In the genomic region with DNA sequence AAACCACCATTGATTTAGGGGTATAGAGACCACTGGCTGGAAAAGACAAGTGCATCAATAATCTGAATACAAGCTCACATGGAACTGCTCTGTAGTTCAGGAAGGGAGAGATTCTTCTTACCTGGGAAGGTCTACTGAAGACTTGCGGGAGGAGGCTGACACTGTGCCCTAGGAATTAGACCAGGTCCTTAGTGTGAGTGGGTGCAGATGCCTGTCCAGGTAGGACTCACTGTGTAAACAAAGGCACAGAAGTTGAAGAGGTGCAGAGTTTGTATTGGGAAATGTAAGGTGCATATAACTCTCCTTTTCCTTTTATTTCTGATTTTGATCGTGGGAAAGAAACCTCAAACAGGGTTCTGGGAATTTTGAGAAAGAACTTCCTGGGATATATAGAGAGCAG, we compare ENCODE assay signal across 14 cellular contexts.
A peak's percentile ranks its signal among the peaks of the same experiment; 100 is the strongest.
DNase-seq lines count a peak whose midpoint lies in the region; ATAC-seq and TF ChIP-seq lines count a peak whose summit lies in the region.
"Had no signal": no experiment of that assay in that cellular context is flagged by ENCODE, and none has a peak within 500 bp of the region (broad histone marks: within the 10 kb centered on the region; RNA-seq: fewer than 3 reads in every experiment).

No MANE protein-coding gene starts in this region.

- no peak for DNase-seq in chondrocyte (ENCODE audit: low spot score)
- no peak for DNase-seq in left lung
- peak; percentile 25 for DNase-seq in sigmoid colon
- DNase-seq in upper lobe of right lung: no peak
- no peak for DNase-seq in ecto neural progenitor cell (ENCODE audit: low spot score)
- DNase-seq: Calu3; CD8-positive, alpha-beta T cell; GDM1; HCEC 1CT had no signal

- no peak for TF ChIP-seq CTCF in chondrocyte (IDR thresholded peaks at IDR 0.05)
- no peak for TF ChIP-seq CTCF in left lung (IDR thresholded peaks at IDR 0.05)
- no peak for TF ChIP-seq CTCF in sigmoid colon (IDR thresholded peaks at IDR 0.05)
- TF ChIP-seq CTCF in upper lobe of right lung (IDR thresholded peaks at IDR 0.05): no peak

- H3K4me3 ChIP-seq in left lung (no peak overlapping the region), sigmoid colon (no peak overlapping the region), upper lobe of right lung (no peak overlapping the region)
- H3K4me3 ChIP-seq: BLaER1 treated with 17β-estradiol and CSF1 and Interleukin-3, amounts not matched to agents 10 nM and 100 nM; GM23338 had no signal

- no peak for TF ChIP-seq EP300 in sigmoid colon (IDR thresholded peaks at IDR 0.05)

- peaks cover 59% of the 10 kb centered on the region for H3K4me1 Mint-ChIP-seq in chondrocyte (ENCODE audit: low read depth)
- H3K4me1 Mint-ChIP-seq: B cell had no signal

- peaks cover 60% of the 10 kb centered on the region for H3K36me3 Mint-ChIP-seq in chondrocyte (ENCODE audit: low read depth)
- H3K36me3 Mint-ChIP-seq: CD8-positive, alpha-beta T cell had no signal

- TF ChIP-seq POLR2A in sigmoid colon (IDR thresholded peaks at IDR 0.05): no peak

- intact Hi-C loops in left lung (cut with DNase I) (no loop called here), sigmoid colon (cut with DNase I) (no loop called here), upper lobe of right lung (cut with DNase I) (no loop called here)

- no peaks in the 10 kb centered on the region for H3K9me3 Mint-ChIP-seq in chondrocyte (ENCODE audit: low read depth)
- H3K9me3 Mint-ChIP-seq: CD8-positive, alpha-beta T cell; GM23338 had no signal

- H3K9me3 ChIP-seq in left lung: no peaks in the 10 kb centered on the region
- H3K9me3 ChIP-seq in sigmoid colon: no peaks in the 10 kb centered on the region
- H3K9me3 ChIP-seq in upper lobe of right lung: no peaks in the 10 kb centered on the region
- H3K9me3 ChIP-seq: BLaER1 treated with 17β-estradiol and CSF1 and Interleukin-3, amounts not matched to agents 10 nM and 100 nM had no signal

- no peak overlapping the region for H3K4me3 Mint-ChIP-seq in chondrocyte (ENCODE audit: unreplicated experiment)
- H3K4me3 Mint-ChIP-seq: B cell; CD8-positive, alpha-beta T cell; GM23338 had no signal

- ATAC-seq in left lung: peak; percentile 96
- ATAC-seq in upper lobe of right lung: peak; percentile 80
- ATAC-seq in HG02759 (IDR thresholded peaks at IDR 0.05; ENCODE audit: unreplicated experiment): no peak
- ATAC-seq: CD8-positive, alpha-beta T cell; GM23338 had no signal

- H3K36me3 ChIP-seq in left lung: peaks cover 0 to 21% of the 10 kb centered on the region in 2 donors
- H3K36me3 ChIP-seq in sigmoid colon: peaks cover 0 to 54% (median 38%) of the 10 kb centered on the region in 4 donors
- H3K36me3 ChIP-seq in upper lobe of right lung: peaks cover 10% of the 10 kb centered on the region
- H3K36me3 ChIP-seq: BLaER1 treated with 17β-estradiol and CSF1 and Interleukin-3, amounts not matched to agents 10 nM and 100 nM had no signal

- H3K27me3 ChIP-seq in left lung (no peaks in the 10 kb centered on the region), sigmoid colon (no peaks in the 10 kb centered on the region), upper lobe of right lung (no peaks in the 10 kb centered on the region)
- H3K27me3 ChIP-seq: BLaER1 treated with 17β-estradiol and CSF1 and Interleukin-3, amounts not matched to agents 10 nM and 100 nM had no signal

- H3K27me3 Mint-ChIP-seq in chondrocyte (ENCODE audit: low read depth): no peaks in the 10 kb centered on the region

- H3K4me1 ChIP-seq in left lung (no peaks in the 10 kb centered on the region), sigmoid colon (peaks cover 0 to 2% (median 0%) of the 10 kb centered on the region in 4 donors), upper lobe of right lung (no peaks in the 10 kb centered on the region)
- H3K4me1 ChIP-seq: BLaER1 treated with 17β-estradiol and CSF1 and Interleukin-3, amounts not matched to agents 10 nM and 100 nM had no signal

- H3K27ac Mint-ChIP-seq in chondrocyte (ENCODE audit: unreplicated experiment): peak overlapping the region; percentile 30
- H3K27ac Mint-ChIP-seq: B cell; CD8-positive, alpha-beta T cell; GM23338 had no signal

- H3K27ac ChIP-seq in left lung (no peak overlapping the region), sigmoid colon (peak overlapping the region in 1 of 4 donors; percentile 10), upper lobe of right lung (no peak overlapping the region)
- H3K27ac ChIP-seq: BLaER1 treated with 17β-estradiol and CSF1 and Interleukin-3, amounts not matched to agents 10 nM and 100 nM; HL-60 had no signal

- 87 to 96% methylated on average over 2 of the region's 2 CpGs for WGBS in sigmoid colon, 2 donors
